12 cellular contexts compared by ENCODE assay signal in genomic region chr10:50594012-50594411, GRCh38. TPM values are rescaled to one million over a fixed set of nuclear protein-coding genes. Genes with fewer than 3 reads are reported as not detected.
DNase-seq lines count a peak whose midpoint lies in the region; ATAC-seq and TF ChIP-seq lines count a peak whose summit lies in the region.
"Had no signal": no experiment of that assay in that cellular context is flagged by ENCODE, and none has a peak within 500 bp of the region (broad histone marks: within the 10 kb centered on the region; RNA-seq: fewer than 3 reads in every experiment).

No MANE protein-coding gene starts in this region.

- no peak for TF ChIP-seq CTCF in AG04450 (IDR thresholded peaks at IDR 0.05; ENCODE audit: low read depth, low read length)
- no peak for TF ChIP-seq CTCF in HEK293 (tag by site-specific recombination; IDR thresholded peaks at IDR 0.05)
- no peak for TF ChIP-seq CTCF in adrenal gland (IDR thresholded peaks at IDR 0.05)
- TF ChIP-seq CTCF in foreskin keratinocyte (conservative IDR thresholded peaks at IDR 0.05), result no peak

- H3K27ac ChIP-seq in AG04450 (ENCODE audit: low read depth, low read length), result no peak overlapping the region
- H3K27ac ChIP-seq in HEK293 (ENCODE audit: extremely low read depth, low read depth, low read length), result no peak overlapping the region
- peak overlapping the region in 4 of 5 donors; percentile 1 to 86 (median 49) for H3K27ac ChIP-seq in adrenal gland
- no peak overlapping the region for H3K27ac ChIP-seq in foreskin keratinocyte
- H3K27ac ChIP-seq: neural progenitor cell had no signal

- POLR2A ChIA-PET in AG04450 (lab: Yijun Ruan, JAX) (interaction anchor here (1.3 to 1.5 kb wide), 2 partner anchors 11 to 28 kb away, joined by 4 to 7 read pairs; no protein-coding TSS in a partner anchor), HEK293 (lab: Yijun Ruan, JAX) (no interaction called here)

- peak; percentile 81 for ATAC-seq in foreskin keratinocyte

- H3K4me3 ChIP-seq in AG04450 (ENCODE audit: low read depth, low read length), result no peak overlapping the region
- H3K4me3 ChIP-seq in HEK293 (ENCODE audit: low read depth, low read length), result no peak overlapping the region
- H3K4me3 ChIP-seq in adrenal gland, result no peak overlapping the region
- H3K4me3 ChIP-seq: HAP-1, neural progenitor cell had no signal

- intact Hi-C loops in adrenal gland (cut with DNase I), result no loop called here

- H3K27me3 ChIP-seq in AG04450 (ENCODE audit: control insufficient read depth, insufficient read depth, low read length) (no peaks in the 10 kb centered on the region), adrenal gland (no peaks in the 10 kb centered on the region), foreskin keratinocyte (no peaks in the 10 kb centered on the region)
- H3K27me3 ChIP-seq: neural progenitor cell had no signal

- H3K9me3 ChIP-seq in AG04450 (ENCODE audit: control insufficient read depth, insufficient read depth, low read length) (no peaks in the 10 kb centered on the region), HEK293 (ENCODE audit: control insufficient read depth, insufficient read depth, low read depth, low read length) (no peaks in the 10 kb centered on the region), adrenal gland (replicated peaks in 1 of 3) (no peaks in the 10 kb centered on the region)
- H3K9me3 ChIP-seq: HAP-1 had no signal

- H3K4me1 ChIP-seq in HEK293 (ENCODE audit: control insufficient read depth, insufficient read depth, low read length) (no peaks in the 10 kb centered on the region), adrenal gland (replicated peaks in 1 of 2) (peaks cover 9% of the 10 kb centered on the region in 2 donors), foreskin keratinocyte (no peaks in the 10 kb centered on the region)
- H3K4me1 ChIP-seq: neural progenitor cell had no signal

- H3K36me3 ChIP-seq in HEK293 (ENCODE audit: control insufficient read depth in 2 of 2, insufficient read depth in 1 of 2, low read length in 2 of 2), result no peaks in the 10 kb centered on the region; a peak in 1 of 3 replicates
- H3K36me3 ChIP-seq in adrenal gland (replicated peaks in 1 of 2), result peaks cover 0 to 7% of the 10 kb centered on the region in 2 donors
- H3K36me3 ChIP-seq: HAP-1, neural progenitor cell had no signal

- CTCF ChIA-PET in AG04450 (lab: Charles Lee), result interaction anchor here (0.8 kb wide), 1 partner anchor 41 kb away, joined by 3 read pairs; no protein-coding TSS in a partner anchor
- CTCF ChIA-PET in HEK293 (lab: Yijun Ruan, JAX), result no interaction called here

- WGBS in adrenal gland, 4 donors, result 50 to 69% (median 54%) methylated on average over 2 of the region's 2 CpGs

- peak; percentile 37 for DNase-seq in AG04450 (ENCODE audit: low read depth, low spot score)
- peak; percentile 43 to 82 (median 66) for DNase-seq in adrenal gland
- peak in 1 of 2 donors; percentile 43 for DNase-seq in foreskin keratinocyte
- DNase-seq in effector CD4-positive, alpha-beta T cell, result no peak
- no peak for DNase-seq in NCI-H187 treated with DMSO at 0.1 percent for 48 hours (lab: John Stamatoyannopoulos, UW)
- DNase-seq in stimulated activated CD4-positive, alpha-beta T cell treated with anti-CD3 and anti-CD28 coated beads, Interleukin-15, amount 100 ng/mL, for 24 hours, result no peak
- DNase-seq in NK-92 (lab: John Stamatoyannopoulos, UW; ENCODE audit: unreplicated experiment), result no peak
- DNase-seq: central memory CD4-positive, alpha-beta T cell; SW 1271 had no signal

- no peak for TF ChIP-seq POLR2A in adrenal gland (IDR thresholded peaks at IDR 0.05)

TF ChIP-seq in HEK293, 187 proteins besides CTCF, POLR2A, EP300 and RAD21:
- no peak for TF ChIP-seq ZIC2 (tag by site-specific recombination; IDR thresholded peaks at IDR 0.05)
- peak; percentile 23; the same call in 1 of the 2 replicates for TF ChIP-seq ZNF366 (tag by site-specific recombination; conservative IDR thresholded peaks at IDR 0.05)
- TF ChIP-seq FEZF1 (tag by site-specific recombination; IDR thresholded peaks at IDR 0.05), result 0 out of 2 replicates have a peak, but pooled peaks have one; percentile 34
- TF ChIP-seq ZNF529 (tag by site-specific recombination; IDR thresholded peaks at IDR 0.05; ENCODE audit: insufficient replicate concordance), result no peak

RNA-seq across cellular contexts. Expression of gene SGMS1, which starts 29.7 kb away (rescaled TPM):
- polyA plus RNA-seq in AG04450 (2011; rRNA removed), result 16.0 and 17.7 TPM in 2 replicates
- 23.8 and 25.1 TPM in 2 replicates for polyA minus RNA-seq in AG04450 (2011; rRNA and poly(A)+ RNA removed)
- total RNA-seq in adrenal gland, result 100 to 1,000 TPM in 2 of 8 donors, 10 to 100 TPM in 6; 49.0 to 152 (median 62.2) TPM
- 10 to 100 TPM in 1 of 3 donors, 1 to 10 TPM in 2; 9.1 to 67.4 (median 9.6) TPM for polyA plus RNA-seq in adrenal gland
- 25.3 and 27.3 TPM in 2 replicates for total RNA-seq in foreskin keratinocyte
- 6.7 and 8.3 TPM in 2 replicates for polyA plus RNA-seq in foreskin keratinocyte

Comparison
In these comparisons a context has a peak if more than half of its experiments do, and no peak if none do; other contexts are left out.
1. DNase-seq: peak in AG04450 (single experiment) and adrenal gland (7 of 7); none in effector CD4-positive, alpha-beta T cell (single experiment), NCI-H187 treated with DMSO at 0.1 percent for 48 hours (single experiment), stimulated activated CD4-positive, alpha-beta T cell treated with anti-CD3 and anti-CD28 coated beads, Interleukin-15, amount 100 ng/mL, for 24 hours (single experiment) and NK-92 (single experiment).
2. H3K27ac ChIP-seq: peak in adrenal gland (4 of 5); none in AG04450 (single experiment), HEK293 (single experiment) and foreskin keratinocyte (single experiment).